Comparison of ENCODE assay signal across 8 cellular contexts in the genomic region with DNA sequence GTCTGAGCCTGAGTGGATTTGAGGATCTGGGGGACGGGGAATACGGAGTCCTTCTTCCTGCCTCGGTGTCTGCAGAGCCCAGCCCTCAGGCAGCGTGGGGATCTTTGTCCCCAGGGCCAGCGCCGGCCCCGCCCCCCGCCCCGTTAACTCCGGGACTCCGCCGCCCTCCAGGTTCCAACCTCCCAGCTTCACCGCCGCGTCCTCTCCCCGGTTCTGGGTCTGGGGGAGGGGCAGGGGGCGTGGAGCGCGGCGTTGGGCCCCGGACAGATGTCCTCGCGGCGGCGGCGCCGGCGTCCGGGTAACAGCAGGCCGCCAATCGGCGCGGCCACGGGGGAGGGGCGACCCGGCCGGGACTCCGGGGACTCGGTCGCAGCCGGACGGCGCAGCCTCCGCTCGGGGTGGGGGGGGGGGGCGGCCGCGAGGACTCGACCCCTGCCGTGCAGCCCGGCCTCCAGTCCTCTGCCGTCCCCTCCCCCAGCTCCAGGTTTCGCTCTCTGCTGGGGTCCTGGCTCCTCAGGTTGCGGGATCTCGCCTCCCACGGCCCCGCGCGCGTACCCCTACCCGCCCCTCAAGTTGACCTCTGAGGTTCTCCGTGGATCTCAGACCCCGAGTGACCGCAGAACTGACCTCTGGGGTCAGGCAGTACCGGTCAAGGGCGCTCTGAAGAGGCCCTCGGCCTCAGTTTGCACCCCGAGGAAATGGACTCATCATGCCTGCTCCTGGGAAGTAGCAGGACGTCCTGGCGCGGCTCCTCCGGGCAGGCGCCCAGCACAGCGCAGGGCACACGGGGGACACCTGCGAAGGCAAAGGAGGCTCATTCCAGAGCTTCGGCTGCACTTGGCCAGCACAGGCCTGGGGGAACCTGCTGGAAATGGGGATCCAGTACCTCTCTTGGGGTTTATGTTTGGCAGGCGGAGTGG. TPM values are rescaled to one million over a fixed set of nuclear protein-coding genes. Genes with fewer than 3 reads are reported as not detected.
A peak's percentile ranks its signal among the peaks of the same experiment; 100 is the strongest.
DNase-seq lines count a peak whose midpoint lies in the region; ATAC-seq, FAIRE-seq and TF ChIP-seq lines count a peak whose summit lies in the region.

No MANE protein-coding gene starts in this region.

- TF ChIP-seq POLR2A in K562 (conservative IDR thresholded peaks at IDR 0.05) (no peak), GM12891 (IDR thresholded peaks at IDR 0.05; ENCODE audit: low read depth, low read length) (no peak)

- no peak overlapping the region for H2AFZ ChIP-seq in K562 (ENCODE audit: low read depth, low read length)

- H3K79me2 ChIP-seq in K562 (ENCODE audit: control insufficient read depth, insufficient read depth, low read length): no peaks in the 10 kb centered on the region

- H3K4me2 ChIP-seq in K562 (ENCODE audit: insufficient read depth, low read length): no peak overlapping the region

- WGBS in K562 (ENCODE audit: insufficient coverage, low coverage, missing lambda C conversion rate): 11% methylated on average over 31 of the region's 78 CpGs

- H3K9me3 Mint-ChIP-seq in stimulated activated naive B cell treated with anti-CD40 and anti-IgM and Interleukin-4, amounts not matched to agents 10 μg/mL and 1 μg/mL and 100 μg/mL, for 72 hours: no peaks in the 10 kb centered on the region

- H3K4me1 ChIP-seq in K562 (replicated peaks in 1 of 2; ENCODE audit: control insufficient read depth in 2 of 2, insufficient read depth in 2 of 2, low read length in 2 of 2) (peaks cover 0 to 67% of the 10 kb centered on the region in 2 experiments; a peak in 2 of 5 replicates), kidney (ENCODE audit: control insufficient read depth in 1 of 2, insufficient read depth in 1 of 2, low read depth in 1 of 2, low read length in 2 of 2) (peaks cover 0 to 10% of the 10 kb centered on the region in 2 donors)

- H3K9me3 ChIP-seq in K562 (replicated peaks; ENCODE audit: control insufficient read depth, insufficient read depth, low read depth, low read length) (no peaks in the 10 kb centered on the region), kidney (ENCODE audit: control insufficient read depth in 1 of 2, low read length in 2 of 2) (no peaks in the 10 kb centered on the region)

- H3K27ac ChIP-seq in K562 (ENCODE audit: extremely low read depth, low read depth, low read length) (no peak overlapping the region), kidney (ENCODE audit: low read depth in 2 of 2, low read length in 2 of 2) (no peak overlapping the region)

- no peak for TF ChIP-seq RAD21 in K562 (CRISPR knock-in tag; conservative IDR thresholded peaks at IDR 0.05 in 1 of 2, IDR thresholded peaks at IDR 0.05 in 1 of 2)

- H3K9ac ChIP-seq in K562 (ENCODE audit: insufficient read depth in 1 of 2, low read depth in 2 of 2, low read length in 2 of 2): no peak overlapping the region; a peak in 1 of 4 replicates
- no peak overlapping the region for H3K9ac ChIP-seq in kidney (ENCODE audit: low read length in 2 of 2)

- FAIRE-seq in K562 (lab: Jason Lieb, UNC) (no peak), kidney (lab: Jason Lieb, UNC) (no peak), GM12891 (lab: Jason Lieb, UNC) (no peak)

- H3K9me1 ChIP-seq in K562 (ENCODE audit: control insufficient read depth, insufficient read depth, low read length): no peaks in the 10 kb centered on the region

- CTCF ChIA-PET in K562 (lab: Yijun Ruan, JAX; ENCODE audit: low intra/inter-chr PET ratio): no interaction called here

- POLR2A ChIA-PET in K562 (lab: Yijun Ruan, JAX): interaction anchor here (0.8 to 1.1 kb wide), 3 partner anchors 18 to 58 kb away, joined by 3 to 4 read pairs (median 4); no protein-coding TSS in a partner anchor

- intact Hi-C loops in K562 (cut with micrococcal nuclease): loop anchor here (10.0 kb wide), 1 partner anchor 677 kb away; no protein-coding TSS in a partner anchor
- intact Hi-C loops in kidney (cut with DNase I): no loop called here

- no peak for TF ChIP-seq EP300 in K562 (IDR thresholded peaks at IDR 0.05; ENCODE audit: low read length)

- H3K4me3 Mint-ChIP-seq in stimulated activated naive B cell treated with anti-CD40 and anti-IgM and Interleukin-4, amounts not matched to agents 10 μg/mL and 1 μg/mL and 100 μg/mL, for 72 hours: peak overlapping the region; percentile 81 to 90

- peak; percentile 11; the same call in 2 of the 3 replicates for ATAC-seq in K562
- no peak for ATAC-seq in stimulated activated naive B cell treated with anti-CD40 and anti-IgM and Interleukin-4, amounts not matched to agents 10 μg/mL and 1 μg/mL and 100 μg/mL, for 72 hours (replicated peaks)
- ATAC-seq in GM18909 (IDR thresholded peaks at IDR 0.05; ENCODE audit: poor library complexity, unreplicated experiment): no peak

- DNase-seq in NCI-H1105 treated with DMSO at 0.1 percent for 48 hours (lab: John Stamatoyannopoulos, UW) (peak; percentile 6), NCI-H1105 (lab: John Stamatoyannopoulos, UW) (no peak), K562 (ENCODE audit: extremely low read depth in 1 of 4, low spot score in 3 of 4) (peak in 3 of 4 experiments; percentile 50 to 65 (median 65)), kidney (peak; percentile 75), GM12891 (ENCODE audit: insufficient read length, low spot score) (no peak), CD1c-positive myeloid dendritic cell (ENCODE audit: extremely low spot score) (no peak)
- DNase-seq in stimulated activated naive B cell treated with anti-CD40 and anti-IgM and Interleukin-4, amounts not matched to agents 10 μg/mL and 1 μg/mL and 100 μg/mL, for 72 hours: no peak

- BruUV-seq in K562 (replicated peaks; lab: Mats Ljungman, UMichigan): no TSS peak

- peaks cover 18 to 40% of the 10 kb centered on the region in 2 experiments; a peak in 4 of 5 replicates for H3K27me3 ChIP-seq in K562 (ENCODE audit: control insufficient read depth in 2 of 2, insufficient read depth in 2 of 2, low read length in 2 of 2)

- H3K4me3 ChIP-seq in K562: no peak overlapping the region
- peak overlapping the region in 1 of 2 donors; percentile 37 for H3K4me3 ChIP-seq in kidney (ENCODE audit: low read length in 2 of 2)

- TF ChIP-seq CTCF in K562 (IDR thresholded peaks at IDR 0.05 in 2 of 3, conservative IDR thresholded peaks at IDR 0.05 in 1 of 3; ENCODE audit: insufficient read depth in 2 of 3, low read depth in 1 of 3, low read length in 3 of 3) (no peak), kidney (IDR thresholded peaks at IDR 0.05; ENCODE audit: borderline replicate concordance, extremely low read depth, insufficient read depth) (no peak)

- H3K36me3 ChIP-seq in K562 (ENCODE audit: control insufficient read depth, insufficient read depth, low read length) (no peaks in the 10 kb centered on the region), kidney (ENCODE audit: control insufficient read depth in 1 of 2, insufficient read depth in 2 of 2, low read length in 2 of 2) (no peaks in the 10 kb centered on the region)

- in situ Hi-C loops in K562 (cut with MboI): no loop called here

- H3K27me3 Mint-ChIP-seq in stimulated activated naive B cell treated with anti-CD40 and anti-IgM and Interleukin-4, amounts not matched to agents 10 μg/mL and 1 μg/mL and 100 μg/mL, for 72 hours: peaks cover 40 to 58% of the 10 kb centered on the region in 2 donors

- peaks cover 9 to 30% of the 10 kb centered on the region in 2 donors for H3K4me1 Mint-ChIP-seq in stimulated activated naive B cell treated with anti-CD40 and anti-IgM and Interleukin-4, amounts not matched to agents 10 μg/mL and 1 μg/mL and 100 μg/mL, for 72 hours

- H3K27ac Mint-ChIP-seq in stimulated activated naive B cell treated with anti-CD40 and anti-IgM and Interleukin-4, amounts not matched to agents 10 μg/mL and 1 μg/mL and 100 μg/mL, for 72 hours: no peak overlapping the region

- peaks cover 11% of the 10 kb centered on the region; the same call in 1 of the 2 replicates for H4K20me1 ChIP-seq in K562 (replicated peaks; ENCODE audit: control insufficient read depth, insufficient read depth, low read length)

- no peaks in the 10 kb centered on the region for H3K36me3 Mint-ChIP-seq in stimulated activated naive B cell treated with anti-CD40 and anti-IgM and Interleukin-4, amounts not matched to agents 10 μg/mL and 1 μg/mL and 100 μg/mL, for 72 hours

TF ChIP-seq in K562, 482 proteins besides CTCF, POLR2A, EP300 and RAD21 (continues in another document):
- TF ChIP-seq ZBTB7A (IDR thresholded peaks at IDR 0.05; ENCODE audit: borderline replicate concordance, control insufficient read depth, low read depth, low read length): 0 out of 2 replicates have a peak, but pooled peaks have one; percentile 25

TF ChIP-seq in GM12891, 5 proteins besides CTCF, POLR2A, EP300 and RAD21:
- TF ChIP-seq PAX5 (IDR thresholded peaks at IDR 0.05; ENCODE audit: insufficient read depth, low read length, severe bottlenecking) (no peak), TAF1 (IDR thresholded peaks at IDR 0.05; ENCODE audit: low read depth, low read length) (no peak), POLR2AphosphoS5 (IDR thresholded peaks at IDR 0.05; ENCODE audit: low read depth, low read length) (no peak), SPI1 (IDR thresholded peaks at IDR 0.05; ENCODE audit: low read depth, low read length) (no peak), POU2F2 (IDR thresholded peaks at IDR 0.05; ENCODE audit: low read depth, low read length) (no peak)

RNA-seq across cellular contexts. Expression of a gene that starts 2.3 kb away (rescaled TPM):
- total RNA-seq in K562 (2011; cell fraction: chromatin; rRNA removed; ENCODE audit: low replicate concordance): 0.25 TPM in 1 of 2 replicates, not detected in the other
- total RNA-seq in K562 (2011; cell fraction: nucleolus; rRNA removed): 0.39 and 0.67 TPM in 2 replicates
- 0.07 and 0.31 TPM in 2 replicates for total RNA-seq in K562 (2011; cell fraction: nucleoplasm; rRNA removed)
- total RNA-seq in K562 (2014; rRNA removed): 0.23 and 0.45 TPM in 2 replicates
- 0.04 and 0.06 TPM in 2 replicates for total RNA-seq in K562 (2014; rRNA removed; fragmentation: Illumina TruSeq; extraction: Trizol)
- 0.08 and 0.18 TPM in 2 replicates for total RNA-seq in K562 (2015; rRNA removed; fragmentation: Illumina TruSeq; extraction: Trizol)
- 0.45 and 0.64 TPM in 2 replicates for total RNA-seq in K562 (2021)
- 0.13 and 0.41 TPM in 2 replicates for polyA plus RNA-seq in K562 (2011; rRNA removed)
- polyA plus RNA-seq in K562 (2011; cell fraction: cytosol; rRNA removed): 0.44 and 0.81 TPM in 2 replicates
- polyA plus RNA-seq in K562 (2011; cell fraction: nucleus; rRNA removed): 0.26 and 0.31 TPM in 2 replicates
- polyA plus RNA-seq in K562 (2012): 0.35 and 0.39 TPM in 2 replicates
- 0.06 and 0.28 TPM in 2 replicates for polyA plus RNA-seq in K562 (2014; fragmentation: Illumina TruSeq; extraction: Trizol)
- polyA plus RNA-seq in K562 (2014; fragmentation: Nextera tagmentation; extraction: Ambion mirVana): not detected
- polyA plus RNA-seq in K562 (2014; rRNA removed): 0.11 and 0.33 TPM in 2 replicates
- 0.07 and 0.15 TPM in 2 replicates for polyA minus RNA-seq in K562 (2011; rRNA and poly(A)+ RNA removed)
- polyA minus RNA-seq in K562 (2011; cell fraction: cytosol; rRNA and poly(A)+ RNA removed): 0.38 and 1.0 TPM in 2 replicates
- 0.13 and 0.44 TPM in 2 replicates for polyA minus RNA-seq in K562 (2011; cell fraction: nucleus; rRNA and poly(A)+ RNA removed)
- total RNA-seq in kidney: 3.8 TPM
- 3.5 TPM for polyA plus RNA-seq in kidney (ENCODE audit: insufficient read depth, low read depth, low replicate concordance)
- polyA plus RNA-seq in GM12891 (2012; ENCODE audit: low read depth, missing spikeins): 0.44 TPM

Comparison
In these comparisons a context has a peak if more than half of its experiments do, and no peak if none do; other contexts are left out.
1. DNase-seq: peak in NCI-H1105 treated with DMSO at 0.1 percent for 48 hours (single experiment), K562 (3 of 4) and kidney (single experiment); none in NCI-H1105 (single experiment), stimulated activated naive B cell treated with anti-CD40 and anti-IgM and Interleukin-4, amounts not matched to agents 10 μg/mL and 1 μg/mL and 100 μg/mL, for 72 hours (single experiment), GM12891 (single experiment) and CD1c-positive myeloid dendritic cell (single experiment).